ENCODE assay signal across 14 cellular contexts in the genomic region with DNA sequence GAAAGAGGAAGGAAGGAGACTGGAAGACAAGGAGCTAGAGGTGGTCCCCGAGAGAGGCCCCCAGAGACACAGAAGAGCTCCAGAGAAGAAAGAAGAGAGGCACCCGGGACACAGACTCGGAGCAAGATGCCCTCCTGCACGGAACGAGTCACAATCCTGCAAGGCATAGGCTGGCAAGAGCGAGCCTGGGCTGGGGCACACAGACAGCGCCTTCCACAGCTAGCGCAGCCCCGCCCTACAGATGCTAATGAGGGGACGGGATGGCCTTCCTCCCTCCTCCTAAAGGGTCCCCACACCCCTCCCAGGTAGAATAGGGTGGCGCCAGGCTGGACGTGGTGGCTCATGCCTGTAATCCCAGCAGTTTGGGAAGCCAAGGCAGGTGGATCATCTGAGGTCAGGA. TPM values are rescaled to one million over a fixed set of nuclear protein-coding genes. Genes with fewer than 3 reads are reported as not detected.
"Had no signal": no experiment of that assay in that cellular context is flagged by ENCODE, and none has a peak within 500 bp of the region (broad histone marks: within the 10 kb centered on the region; RNA-seq: fewer than 3 reads in every experiment).

No MANE protein-coding gene starts in this region.

- H3K9me3 ChIP-seq: esophagus squamous epithelium, stomach, thoracic aorta had no signal

- H3K27ac ChIP-seq: esophagus squamous epithelium, stomach, thoracic aorta, WERI-Rb-1 had no signal

- DNase-seq: activated CD4-positive, alpha-beta T cell treated with anti-CD3 and anti-CD28 coated beads, Interleukin-2, amount 10 ng/mL, durations not matched to agents 24 days and 14 days; activated naive CD8-positive, alpha-beta T cell treated with anti-CD3 and anti-CD28 coated beads, Interleukin-2, amount 50 U/mL, for 24 hours; esophagus squamous epithelium; foreskin fibroblast; stimulated activated CD4-positive, alpha-beta T cell treated with anti-CD3 and anti-CD28 coated beads, Interleukin-15, amount 100 ng/mL, for 24 hours; stimulated activated CD4-positive, alpha-beta T cell treated with anti-CD3 and anti-CD28 coated beads, Interleukin-4, amount 100 ng/mL, for 24 hours; stomach; T-cell; T1000; WERI-Rb-1 had no signal

- ATAC-seq: activated naive CD8-positive, alpha-beta T cell treated with anti-CD3 and anti-CD28 coated beads, Interleukin-2, amount 50 U/mL, for 24 hours; natural killer cell treated with Interleukin-12 subunit alpha and Interleukin-12 subunit beta and Interleukin-15 and Interleukin-18, amount 100 ng/mL, for 72 hours; T-cell had no signal

- H3K4me3 ChIP-seq: esophagus squamous epithelium, stomach, thoracic aorta had no signal

- H3K36me3 ChIP-seq: esophagus squamous epithelium, stomach, thoracic aorta, WERI-Rb-1 had no signal

RNA-seq across cellular contexts. Expression of a gene that starts 19.8 kb away (rescaled TPM):
- total RNA-seq: activated CD4-positive, alpha-beta T cell treated with anti-CD3 and anti-CD28 coated beads, Interleukin-2, amount 10 ng/mL, durations not matched to agents 24 days and 14 days; esophagus squamous epithelium; natural killer cell treated with Interleukin-12 subunit alpha and Interleukin-12 subunit beta and Interleukin-15 and Interleukin-18, amount 100 ng/mL, for 72 hours; omental fat pad; pulmonary artery endothelial cell; stomach; T-cell; thoracic aorta had no signal

RNA-seq across cellular contexts. Expression of a gene that starts 49.2 kb away (rescaled TPM):
- total RNA-seq: natural killer cell treated with Interleukin-12 subunit alpha and Interleukin-12 subunit beta and Interleukin-15 and Interleukin-18, amount 100 ng/mL, for 72 hours had no signal
